13 cellular contexts compared by ENCODE assay signal in genomic region chr9:97986466-97986865, GRCh38. TPM values are rescaled to one million over a fixed set of nuclear protein-coding genes. Genes with fewer than 3 reads are reported as not detected.
DNase-seq lines count a peak whose midpoint lies in the region; ATAC-seq, FAIRE-seq and TF ChIP-seq lines count a peak whose summit lies in the region.
"Had no signal": no experiment of that assay in that cellular context is flagged by ENCODE, and none has a peak within 500 bp of the region (broad histone marks: within the 10 kb centered on the region; RNA-seq: fewer than 3 reads in every experiment).

No MANE protein-coding gene starts in this region.

- peak; percentile 60 for FAIRE-seq in endothelial cell of umbilical vein (lab: Jason Lieb, UNC)

- H3K9me3 ChIP-seq in PC-3 (ENCODE audit: low read length), result no peaks in the 10 kb centered on the region
- H3K9me3 ChIP-seq in endothelial cell of umbilical vein (replicated peaks; ENCODE audit: control insufficient read depth, insufficient read depth, low read length), result no peaks in the 10 kb centered on the region
- no peaks in the 10 kb centered on the region for H3K9me3 ChIP-seq in osteoblast (ENCODE audit: low read depth, low read length)
- H3K9me3 ChIP-seq: HAP-1 had no signal

- H3K79me2 ChIP-seq in PC-3 (ENCODE audit: low read length) (peaks cover 85% of the 10 kb centered on the region), endothelial cell of umbilical vein (ENCODE audit: control insufficient read depth, insufficient read depth, low read length) (peaks cover 82% of the 10 kb centered on the region), osteoblast (ENCODE audit: insufficient read depth, low read length) (peaks cover 82% of the 10 kb centered on the region)

- H3K9me1 ChIP-seq in endothelial cell of umbilical vein (replicated peaks; ENCODE audit: control insufficient read depth, extremely low read depth, insufficient read depth, low read length), result no peaks in the 10 kb centered on the region

- H4K20me1 ChIP-seq in PC-3 (ENCODE audit: low read length) (peaks cover 39% of the 10 kb centered on the region), endothelial cell of umbilical vein (replicated peaks; ENCODE audit: control insufficient read depth, extremely low read depth, insufficient read depth, low read length) (peaks cover 8% of the 10 kb centered on the region), osteoblast (ENCODE audit: insufficient read depth, low read length) (peaks cover 34% of the 10 kb centered on the region)

- H3K4me3 ChIP-seq in PC-3 (ENCODE audit: low read length), result no peak overlapping the region
- no peak overlapping the region for H3K4me3 ChIP-seq in endothelial cell of umbilical vein (replicated peaks in 1 of 3; ENCODE audit: insufficient read depth in 1 of 3, low read depth in 1 of 3, low read length in 3 of 3)
- H3K4me3 ChIP-seq in osteoblast (ENCODE audit: insufficient read depth, low read length), result no peak overlapping the region

- H3K36me3 ChIP-seq in PC-3 (ENCODE audit: low read depth, low read length) (no peaks in the 10 kb centered on the region), endothelial cell of umbilical vein (ENCODE audit: control insufficient read depth in 2 of 2, extremely low read depth in 1 of 2, insufficient read depth in 2 of 2, low read length in 2 of 2) (no peaks in the 10 kb centered on the region), osteoblast (ENCODE audit: insufficient read depth, low read length) (no peaks in the 10 kb centered on the region)

- no peak for ATAC-seq in activated T-cell treated with anti-CD3 and anti-CD28 coated beads, Interleukin-2, amount 50 U/mL, for 72 hours (replicated peaks in 1 of 2)
- ATAC-seq in PC-3 (no peak), left ventricle myocardium superior (no peak)
- no peak for ATAC-seq in stimulated activated memory B cell treated with anti-CD40 and anti-IgM and Interleukin-4, amounts not matched to agents 10 μg/mL and 1 μg/mL and 100 μg/mL, for 72 hours

- H3K4me1 ChIP-seq in PC-3 (ENCODE audit: insufficient read depth, low read length), result peaks cover 39% of the 10 kb centered on the region
- peaks cover 35% of the 10 kb centered on the region for H3K4me1 ChIP-seq in endothelial cell of umbilical vein (ENCODE audit: control insufficient read depth, extremely low read depth, insufficient read depth, low read length)
- peaks cover 26% of the 10 kb centered on the region for H3K4me1 ChIP-seq in osteoblast (ENCODE audit: insufficient read depth, low read length)

- BruUV-seq in PC-3 (replicated peaks; lab: Mats Ljungman, UMichigan) (TSS peak; percentile 31), endothelial cell of umbilical vein (replicated peaks; lab: Mats Ljungman, UMichigan) (no TSS peak)

- H3F3A ChIP-seq in PC-3 (ENCODE audit: low read length, unreplicated experiment), result no peaks in the 10 kb centered on the region

- peaks cover 6 to 7% of the 10 kb centered on the region in 2 donors for H3K36me3 Mint-ChIP-seq in activated T-cell treated with anti-CD3 and anti-CD28 coated beads, Interleukin-2, amount 50 U/mL, for 72 hours (ENCODE audit: insufficient read depth in 2 of 2)
- H3K36me3 Mint-ChIP-seq in stimulated activated memory B cell treated with anti-CD40 and anti-IgM and Interleukin-4, amounts not matched to agents 10 μg/mL and 1 μg/mL and 100 μg/mL, for 72 hours, result no peaks in the 10 kb centered on the region
- H3K36me3 Mint-ChIP-seq in CD14-positive monocyte, result no peaks in the 10 kb centered on the region

- H3K9ac ChIP-seq in PC-3 (ENCODE audit: low read length) (no peak overlapping the region), endothelial cell of umbilical vein (replicated peaks; ENCODE audit: extremely low read depth, insufficient read depth, low read length) (no peak overlapping the region)

- peaks cover 73% of the 10 kb centered on the region for H3K4me1 Mint-ChIP-seq in activated T-cell treated with anti-CD3 and anti-CD28 coated beads, Interleukin-2, amount 50 U/mL, for 72 hours (ENCODE audit: low read depth)
- H3K4me1 Mint-ChIP-seq in stimulated activated memory B cell treated with anti-CD40 and anti-IgM and Interleukin-4, amounts not matched to agents 10 μg/mL and 1 μg/mL and 100 μg/mL, for 72 hours, result peaks cover 72% of the 10 kb centered on the region
- H3K4me1 Mint-ChIP-seq in CD14-positive monocyte, result peaks cover 60% of the 10 kb centered on the region

- H3K27me3 Mint-ChIP-seq in activated T-cell treated with anti-CD3 and anti-CD28 coated beads, Interleukin-2, amount 50 U/mL, for 72 hours (ENCODE audit: low read depth), result no peaks in the 10 kb centered on the region
- H3K27me3 Mint-ChIP-seq in stimulated activated memory B cell treated with anti-CD40 and anti-IgM and Interleukin-4, amounts not matched to agents 10 μg/mL and 1 μg/mL and 100 μg/mL, for 72 hours, result no peaks in the 10 kb centered on the region
- peaks cover under 1 to 5% (median 3%) of the 10 kb centered on the region in 3 donors for H3K27me3 Mint-ChIP-seq in CD14-positive monocyte (ENCODE audit: low read depth in 3 of 3)

- CTCF ChIA-PET in PC-3 (lab: Charles Lee), result no interaction called here
- CTCF ChIA-PET in endothelial cell of umbilical vein (lab: Charles Lee), result interaction anchor here (1.3 to 2.2 kb wide), 2 partner anchors 48 to 70 kb away, joined by 3 to 11 read pairs; partner anchors contain the start of gene NANS

- H2AFZ ChIP-seq in PC-3 (ENCODE audit: low read length) (no peak overlapping the region), endothelial cell of umbilical vein (ENCODE audit: low read depth, low read length) (no peak overlapping the region), osteoblast (ENCODE audit: low read length) (no peak overlapping the region)

- H3K27ac ChIP-seq in PC-3 (ENCODE audit: low read length), result no peak overlapping the region
- no peak overlapping the region for H3K27ac ChIP-seq in endothelial cell of umbilical vein (ENCODE audit: insufficient read depth, low read depth, low read length)
- H3K27ac ChIP-seq in osteoblast (ENCODE audit: low read depth, low read length), result no peak overlapping the region

- H3K4me3 Mint-ChIP-seq in activated T-cell treated with anti-CD3 and anti-CD28 coated beads, Interleukin-2, amount 50 U/mL, for 72 hours, result peak overlapping the region; percentile 86 to 89
- H3K4me3 Mint-ChIP-seq in stimulated activated memory B cell treated with anti-CD40 and anti-IgM and Interleukin-4, amounts not matched to agents 10 μg/mL and 1 μg/mL and 100 μg/mL, for 72 hours, result peak overlapping the region; percentile 81
- H3K4me3 Mint-ChIP-seq in CD14-positive monocyte, result no peak overlapping the region

- TF ChIP-seq CTCF in PC-3 (conservative IDR thresholded peaks at IDR 0.05; ENCODE audit: low read depth, low read length), result no peak
- TF ChIP-seq CTCF in endothelial cell of umbilical vein (IDR thresholded peaks at IDR 0.05; ENCODE audit: extremely low read depth in 1 of 2, insufficient read depth in 1 of 2, low read depth in 1 of 2, low read length in 2 of 2), result no peak
- TF ChIP-seq CTCF in CD14-positive monocyte (IDR thresholded peaks at IDR 0.05), result no peak
- no peak for TF ChIP-seq CTCF in osteoblast (IDR thresholded peaks at IDR 0.05; ENCODE audit: extremely low read depth, low read depth, low read length)

- dilution Hi-C loops in endothelial cell of umbilical vein (cut with MboI; ENCODE audit: extremely low pct_ligation_motif_present, low sequenced_read_pairs), result no loop called here

- POLR2A ChIA-PET in PC-3 (lab: Charles Lee; ENCODE audit: unreplicated experiment), result interaction anchor here (0.7 kb wide), 1 partner anchor 72 kb away, joined by 6 read pairs; no protein-coding TSS in a partner anchor
- POLR2A ChIA-PET in endothelial cell of umbilical vein (lab: Charles Lee), result no interaction called here

- H3K9me3 Mint-ChIP-seq in activated T-cell treated with anti-CD3 and anti-CD28 coated beads, Interleukin-2, amount 50 U/mL, for 72 hours, result no peaks in the 10 kb centered on the region
- no peaks in the 10 kb centered on the region for H3K9me3 Mint-ChIP-seq in stimulated activated memory B cell treated with anti-CD40 and anti-IgM and Interleukin-4, amounts not matched to agents 10 μg/mL and 1 μg/mL and 100 μg/mL, for 72 hours
- peaks cover 0 to 5% (median 0%) of the 10 kb centered on the region in 7 donors for H3K9me3 Mint-ChIP-seq in CD14-positive monocyte

- no peak for DNase-seq in activated T-cell treated with anti-CD3 and anti-CD28 coated beads, Interleukin-2, amount 50 U/mL, for 72 hours
- DNase-seq in activated T-cell treated with anti-CD3 and anti-CD28 coated beads for 4 hours (no peak), PC-3 (no peak), endothelial cell of umbilical vein (ENCODE audit: low read depth, low spot score) (no peak), CD14-positive monocyte (ENCODE audit: low spot score) (no peak), osteoblast (ENCODE audit: insufficient read length, low spot score, missing footprints) (no peak), left ventricle myocardium superior (no peak)
- DNase-seq: NCI-H510A had no signal

- intact Hi-C loops in PC-3 (cut with micrococcal nuclease), result no loop called here
- intact Hi-C loops in endothelial cell of umbilical vein (cut with micrococcal nuclease), result no loop called here
- intact Hi-C loops in CD14-positive monocyte (cut with micrococcal nuclease), result loop anchor here (5.0 to 10.0 kb wide), 2 partner anchors 64 to 68 kb away; partner anchors contain the start of genes NANS (in 1 of the 2) and TRMO (in 1 of the 2)
- intact Hi-C loops in left ventricle myocardium superior (cut with micrococcal nuclease), result loop anchor here (10.0 kb wide), 1 partner anchor 48 kb away; no protein-coding TSS in a partner anchor

- no peak for TF ChIP-seq POLR2A in endothelial cell of umbilical vein (IDR thresholded peaks at IDR 0.05; ENCODE audit: low read depth, low read length)

- H3K27ac Mint-ChIP-seq in activated T-cell treated with anti-CD3 and anti-CD28 coated beads, Interleukin-2, amount 50 U/mL, for 72 hours, result peak overlapping the region; percentile 97
- H3K27ac Mint-ChIP-seq in stimulated activated memory B cell treated with anti-CD40 and anti-IgM and Interleukin-4, amounts not matched to agents 10 μg/mL and 1 μg/mL and 100 μg/mL, for 72 hours, result peak overlapping the region; percentile 94
- H3K27ac Mint-ChIP-seq in CD14-positive monocyte, result peak overlapping the region in 3 of 7 donors; percentile 9 to 60 (median 51)

- H3K27me3 ChIP-seq in PC-3 (ENCODE audit: low read length) (no peaks in the 10 kb centered on the region), endothelial cell of umbilical vein (ENCODE audit: control insufficient read depth in 2 of 2, insufficient read depth in 2 of 2, low read length in 2 of 2) (no peaks in the 10 kb centered on the region), osteoblast (ENCODE audit: insufficient read depth, low read length) (no peaks in the 10 kb centered on the region)

- peak overlapping the region; percentile 93; the same call in 1 of the 2 replicates for H3K4me2 ChIP-seq in PC-3 (ENCODE audit: low read length)
- H3K4me2 ChIP-seq in endothelial cell of umbilical vein (ENCODE audit: insufficient read depth, low read length), result peak overlapping the region; percentile 35
- no peak overlapping the region for H3K4me2 ChIP-seq in osteoblast (ENCODE audit: insufficient read depth, low read length)

- H3K9me2 ChIP-seq in PC-3 (replicated peaks; ENCODE audit: low read length), result no peaks in the 10 kb centered on the region

RNA-seq across cellular contexts. Expression of gene ANP32B, which starts 3.3 kb away (rescaled TPM):
- total RNA-seq in activated T-cell treated with anti-CD3 and anti-CD28 coated beads, Interleukin-2, amount 50 U/mL, for 72 hours, result 100 to 1,000 TPM; 361 to 433 TPM
- total RNA-seq in PC-3 (2014; rRNA removed) (14.8 and 32.6 TPM in 2 replicates), endothelial cell of umbilical vein (152 and 173 TPM in 2 replicates), osteoblast (12.7 and 13.8 TPM in 2 replicates), left ventricle myocardium superior (49.1 TPM)
- polyA plus RNA-seq in endothelial cell of umbilical vein (5.9 and 13.9 TPM in 2 replicates), CD14-positive monocyte (10 to 100 TPM; 30.8 to 40.7 TPM)
- polyA plus RNA-seq in endothelial cell of umbilical vein (2011; cell fraction: cytosol; rRNA removed), result 46.4 and 47.0 TPM in 2 replicates
- 20.7 and 29.1 TPM in 2 replicates for polyA plus RNA-seq in endothelial cell of umbilical vein (2011; cell fraction: nucleus; rRNA removed)
- 165 and 251 TPM in 2 replicates for polyA plus RNA-seq in endothelial cell of umbilical vein (2012)
- 12.8 and 21.7 TPM in 2 replicates for polyA minus RNA-seq in endothelial cell of umbilical vein
- 47.4 TPM for polyA minus RNA-seq in endothelial cell of umbilical vein (2011; cell fraction: cytosol; rRNA and poly(A)+ RNA removed)
- 17.1 and 20.9 TPM in 2 replicates for polyA minus RNA-seq in endothelial cell of umbilical vein (2011; cell fraction: nucleus; rRNA and poly(A)+ RNA removed)

RNA-seq across cellular contexts. Expression of gene HEMGN, which starts 48.5 kb away (rescaled TPM):
- 1 to 10 TPM; 1.1 to 1.5 TPM for total RNA-seq in activated T-cell treated with anti-CD3 and anti-CD28 coated beads, Interleukin-2, amount 50 U/mL, for 72 hours
- not detected in 2 replicates for total RNA-seq in PC-3 (2014; rRNA removed)
- not detected in 2 replicates for total RNA-seq in endothelial cell of umbilical vein
- not detected in 2 replicates for polyA plus RNA-seq in endothelial cell of umbilical vein
- not detected in 2 replicates for polyA plus RNA-seq in endothelial cell of umbilical vein (2011; cell fraction: cytosol; rRNA removed)
- polyA plus RNA-seq in endothelial cell of umbilical vein (2011; cell fraction: nucleus; rRNA removed), result not detected in 2 replicates
- polyA plus RNA-seq in endothelial cell of umbilical vein (2012), result not detected in 2 replicates
- 0.15 and 0.68 TPM in 2 replicates for polyA minus RNA-seq in endothelial cell of umbilical vein
- not detected for polyA minus RNA-seq in endothelial cell of umbilical vein (2011; cell fraction: cytosol; rRNA and poly(A)+ RNA removed)
- polyA minus RNA-seq in endothelial cell of umbilical vein (2011; cell fraction: nucleus; rRNA and poly(A)+ RNA removed), result not detected in 2 replicates
- under 1 TPM in 1 of 2 donors, not detected in 1; 0.18 TPM for polyA plus RNA-seq in CD14-positive monocyte
- total RNA-seq in osteoblast, result not detected in 2 replicates
- not detected for total RNA-seq in left ventricle myocardium superior
- total RNA-seq: HT-29 had no signal
- polyA plus RNA-seq: BJ, neural cell had no signal

Comparison
In these comparisons a context has a peak if more than half of its experiments do, and no peak if none do; other contexts are left out.
1. H3K4me3 Mint-ChIP-seq: peak in activated T-cell treated with anti-CD3 and anti-CD28 coated beads, Interleukin-2, amount 50 U/mL, for 72 hours (2 of 2) and stimulated activated memory B cell treated with anti-CD40 and anti-IgM and Interleukin-4, amounts not matched to agents 10 μg/mL and 1 μg/mL and 100 μg/mL, for 72 hours (single experiment); none in CD14-positive monocyte (0 of 2).
2. intact Hi-C loops: an anchor here in CD14-positive monocyte (5.0 to 10.0 kb wide) and left ventricle myocardium superior (10.0 kb wide); none called in PC-3 and endothelial cell of umbilical vein.